Comparison of ENCODE assay signal across 2 cellular contexts in the genomic region with DNA sequence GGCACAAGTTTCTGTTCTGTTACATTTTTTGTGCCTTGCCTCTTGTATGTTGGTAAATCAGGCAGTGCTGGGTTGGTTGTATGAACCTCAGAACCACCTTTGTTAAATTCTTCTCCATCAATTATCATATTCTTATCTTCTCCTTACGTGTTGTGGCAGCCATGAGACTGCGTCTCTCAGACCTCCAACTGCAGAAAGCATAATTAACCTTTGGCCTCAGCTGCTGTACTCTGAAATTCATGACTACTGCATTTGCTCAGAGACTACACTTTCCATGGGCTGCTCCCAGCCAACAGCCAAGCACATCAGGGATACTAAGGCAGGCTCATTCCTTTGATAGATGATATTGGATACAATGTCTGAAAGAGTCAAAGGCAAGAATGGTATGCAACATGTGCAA.
TF ChIP-seq lines count a peak whose summit lies in the region.

No MANE protein-coding gene starts in this region.

TF ChIP-seq in HepG2, 621 proteins besides CTCF, POLR2A, EP300 and RAD21:
- TF ChIP-seq MIXL1 (CRISPR knock-in tag; IDR thresholded peaks at IDR 0.05) (0 out of 2 replicates have a peak, but pooled peaks have one; percentile 23), NR2F1 (CRISPR knock-in tag; IDR thresholded peaks at IDR 0.05) (0 out of 4 replicates have a peak, but pooled peaks of 1 of the 2 experiments have one; percentile 24), FOSL1 (CRISPR knock-in tag; IDR thresholded peaks at IDR 0.05; ENCODE audit: borderline replicate concordance) (no peak)

TF ChIP-seq in K562, 482 proteins besides CTCF, POLR2A, EP300 and RAD21:
- TF ChIP-seq MED1 (CRISPR knock-in tag; IDR thresholded peaks at IDR 0.05; ENCODE audit: borderline replicate concordance) (no peak), CEBPG (CRISPR knock-in tag; IDR thresholded peaks at IDR 0.05) (no peak), CEBPG (tag; conservative IDR thresholded peaks at IDR 0.05 in 1 of 2, IDR thresholded peaks at IDR 0.05 in 1 of 2) (no peak), CEBPZ (IDR thresholded peaks at IDR 0.05; ENCODE audit: borderline replicate concordance, low read depth, low read length) (no peak), HMG20B (CRISPR knock-in tag; IDR thresholded peaks at IDR 0.05) (no peak), PHF21A (IDR thresholded peaks at IDR 0.05; ENCODE audit: borderline replicate concordance, low read depth) (no peak), IFI16 (CRISPR knock-in tag; IDR thresholded peaks at IDR 0.05) (no peak), RBM39 (optimal IDR thresholded peaks at IDR 0.05; ENCODE audit: low read depth, low read length) (no peak), NR2C2 (CRISPR knock-in tag; IDR thresholded peaks at IDR 0.05) (no peak), NR2C2 (tag; IDR thresholded peaks at IDR 0.05) (peak; percentile 40; the same call in 1 of the 2 replicates), TAL1 (IDR thresholded peaks at IDR 0.05) (no peak), CBX3 (IDR thresholded peaks at IDR 0.05; ENCODE audit: borderline replicate concordance in 1 of 2, low read length in 2 of 2) (no peak), NR2C1 (IDR thresholded peaks at IDR 0.05) (peak; percentile 43; the same call in 1 of the 2 replicates), NR2C1 (tag; IDR thresholded peaks at IDR 0.05) (0 out of 2 replicates have a peak, but pooled peaks have one; percentile 34), MTA1 (IDR thresholded peaks at IDR 0.05; ENCODE audit: borderline replicate concordance) (no peak), ADNP (tag; IDR thresholded peaks at IDR 0.05) (no peak), TAF7 (tag; IDR thresholded peaks at IDR 0.05) (no peak), TEAD4 (IDR thresholded peaks at IDR 0.05; ENCODE audit: low read length) (no peak), TEAD4 (CRISPR knock-in tag; IDR thresholded peaks at IDR 0.05; ENCODE audit: borderline replicate concordance) (no peak), BRF2 (IDR thresholded peaks at IDR 0.05; ENCODE audit: borderline replicate concordance, insufficient read depth, insufficient read length) (no peak), YY1 (IDR thresholded peaks at IDR 0.05; ENCODE audit: borderline replicate concordance in 1 of 3, control insufficient read depth in 1 of 3, extremely low read depth in 1 of 3, insufficient read depth in 3 of 3, insufficient read length in 1 of 3, insufficient replicate concordance in 2 of 3, low read depth in 1 of 3, low read length in 2 of 3) (peak in 1 of 3 experiments; percentile 31), HINFP (tag; conservative IDR thresholded peaks at IDR 0.05; ENCODE audit: low read depth) (no peak), SIX5 (IDR thresholded peaks at IDR 0.05; ENCODE audit: borderline replicate concordance in 1 of 2, insufficient read depth in 1 of 2, low read depth in 1 of 2, low read length in 2 of 2) (no peak), CREM (IDR thresholded peaks at IDR 0.05; ENCODE audit: low read depth) (0 out of 2 replicates have a peak, but pooled peaks have one; percentile 19), NRF1 (conservative IDR thresholded peaks at IDR 0.05 in 1 of 2, IDR thresholded peaks at IDR 0.05 in 1 of 2) (0 out of 4 replicates have a peak, but pooled peaks of 1 of the 2 experiments have one; percentile 8), GTF2F1 (IDR thresholded peaks at IDR 0.05; ENCODE audit: low read depth, low read length) (no peak), ARID2 (IDR thresholded peaks at IDR 0.05) (no peak), FOXP1 (CRISPR knock-in tag; IDR thresholded peaks at IDR 0.05) (no peak), BDP1 (IDR thresholded peaks at IDR 0.05; ENCODE audit: insufficient read depth, insufficient read length) (no peak)
- TF ChIP-seq, protein P1, sequence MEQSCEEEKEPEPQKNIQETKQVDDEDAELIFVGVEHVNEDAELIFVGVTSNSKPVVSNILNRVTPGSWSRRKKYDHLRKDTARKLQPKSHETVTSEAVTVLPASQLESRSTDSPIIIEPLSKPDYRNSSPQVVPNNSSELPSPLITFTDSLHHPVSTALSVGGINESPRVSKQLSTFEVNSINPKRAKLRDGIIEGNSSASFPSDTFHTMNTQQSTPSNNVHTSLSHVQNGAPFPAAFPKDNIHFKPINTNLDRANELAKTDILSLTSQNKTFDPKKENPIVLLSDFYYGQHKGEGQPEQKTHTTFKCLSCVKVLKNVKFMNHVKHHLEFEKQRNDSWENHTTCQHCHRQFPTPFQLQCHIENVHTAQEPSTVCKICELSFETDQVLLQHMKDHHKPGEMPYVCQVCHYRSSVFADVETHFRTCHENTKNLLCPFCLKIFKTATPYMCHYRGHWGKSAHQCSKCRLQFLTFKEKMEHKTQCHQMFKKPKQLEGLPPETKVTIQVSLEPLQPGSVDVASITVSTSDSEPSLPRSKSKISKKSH (CRISPR knock-in tag; IDR thresholded peaks at IDR 0.05) = no peak
- TF ChIP-seq, protein P2, sequence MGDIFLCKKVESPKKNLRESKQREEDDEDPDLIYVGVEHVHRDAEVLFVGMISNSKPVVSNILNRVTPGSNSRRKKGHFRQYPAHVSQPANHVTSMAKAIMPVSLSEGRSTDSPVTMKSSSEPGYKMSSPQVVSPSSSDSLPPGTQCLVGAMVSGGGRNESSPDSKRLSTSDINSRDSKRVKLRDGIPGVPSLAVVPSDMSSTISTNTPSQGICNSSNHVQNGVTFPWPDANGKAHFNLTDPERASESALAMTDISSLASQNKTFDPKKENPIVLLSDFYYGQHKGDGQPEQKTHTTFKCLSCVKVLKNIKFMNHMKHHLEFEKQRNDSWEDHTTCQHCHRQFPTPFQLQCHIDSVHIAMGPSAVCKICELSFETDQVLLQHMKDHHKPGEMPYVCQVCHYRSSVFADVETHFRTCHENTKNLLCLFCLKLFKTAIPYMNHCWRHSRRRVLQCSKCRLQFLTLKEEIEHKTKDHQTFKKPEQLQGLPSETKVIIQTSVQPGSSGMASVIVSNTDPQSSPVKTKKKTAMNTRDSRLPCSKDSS (IDR thresholded peaks at IDR 0.05; ENCODE audit: low read depth, partially characterized antibody) = no peak
- TF ChIP-seq, protein P3, sequence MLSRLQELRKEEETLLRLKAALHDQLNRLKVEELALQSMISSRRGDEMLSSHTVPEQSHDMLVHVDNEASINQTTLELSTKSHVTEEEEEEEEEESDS (CRISPR knock-in tag; IDR thresholded peaks at IDR 0.05) = no peak
- TF ChIP-seq, protein P4, sequence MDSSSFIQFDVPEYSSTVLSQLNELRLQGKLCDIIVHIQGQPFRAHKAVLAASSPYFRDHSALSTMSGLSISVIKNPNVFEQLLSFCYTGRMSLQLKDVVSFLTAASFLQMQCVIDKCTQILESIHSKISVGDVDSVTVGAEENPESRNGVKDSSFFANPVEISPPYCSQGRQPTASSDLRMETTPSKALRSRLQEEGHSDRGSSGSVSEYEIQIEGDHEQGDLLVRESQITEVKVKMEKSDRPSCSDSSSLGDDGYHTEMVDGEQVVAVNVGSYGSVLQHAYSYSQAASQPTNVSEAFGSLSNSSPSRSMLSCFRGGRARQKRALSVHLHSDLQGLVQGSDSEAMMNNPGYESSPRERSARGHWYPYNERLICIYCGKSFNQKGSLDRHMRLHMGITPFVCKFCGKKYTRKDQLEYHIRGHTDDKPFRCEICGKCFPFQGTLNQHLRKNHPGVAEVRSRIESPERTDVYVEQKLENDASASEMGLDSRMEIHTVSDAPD (CRISPR knock-in tag; IDR thresholded peaks at IDR 0.05) = no peak
